11 cellular contexts compared by ENCODE assay signal in the genomic region with DNA sequence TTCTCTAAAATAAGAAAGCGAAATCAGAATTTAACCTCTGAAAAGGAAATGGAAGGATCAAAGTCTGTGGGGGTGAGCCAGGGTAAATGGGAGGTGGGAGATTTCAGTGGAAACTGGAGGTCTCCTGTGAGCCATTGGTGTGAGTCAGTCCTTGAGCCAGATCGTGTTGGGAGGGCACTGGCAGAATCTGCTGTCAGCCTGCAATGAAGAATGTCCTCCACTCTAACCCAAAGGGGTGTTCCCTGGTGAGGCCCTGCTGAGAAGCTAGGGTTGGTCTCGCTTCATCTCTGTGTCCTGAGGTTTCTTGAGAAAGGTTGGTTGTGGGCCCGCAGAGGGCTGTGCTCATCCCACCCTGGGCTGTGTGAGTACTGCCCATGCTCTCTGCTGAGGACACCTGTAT. TPM values are rescaled to one million over a fixed set of nuclear protein-coding genes. Genes with fewer than 3 reads are reported as not detected.
DNase-seq lines count a peak whose midpoint lies in the region; ATAC-seq and TF ChIP-seq lines count a peak whose summit lies in the region.
"Had no signal": no experiment of that assay in that cellular context is flagged by ENCODE, and none has a peak within 500 bp of the region (broad histone marks: within the 10 kb centered on the region; RNA-seq: fewer than 3 reads in every experiment).

No MANE protein-coding gene starts in this region.

- ATAC-seq in SK-N-SH treated with all-trans-retinoic acid at 6 μM for 48 hours (peak; percentile 37), GM19395 (IDR thresholded peaks at IDR 0.05; ENCODE audit: unreplicated experiment) (no peak), GM21529 (IDR thresholded peaks at IDR 0.05; ENCODE audit: unreplicated experiment) (no peak)

- H3K27me3 ChIP-seq in fibroblast of lung (ENCODE audit: control insufficient read depth, insufficient read depth, low read length) = no peaks in the 10 kb centered on the region

- peak overlapping the region; percentile 94 for H3K27ac ChIP-seq in fibroblast of lung (ENCODE audit: insufficient read depth, low read length)

- peaks cover 71% of the 10 kb centered on the region for H3K79me2 ChIP-seq in fibroblast of lung (ENCODE audit: control insufficient read depth, insufficient read depth, low read length)

- H2AFZ ChIP-seq in fibroblast of lung (ENCODE audit: low read length) = no peak overlapping the region

- no peak for TF ChIP-seq CTCF in fibroblast of lung (conservative IDR thresholded peaks at IDR 0.05 in 1 of 2, IDR thresholded peaks at IDR 0.05 in 1 of 2; ENCODE audit: low read depth in 1 of 2, low read length in 2 of 2)
- TF ChIP-seq CTCF in retinal pigment epithelial cell (conservative IDR thresholded peaks at IDR 0.05; ENCODE audit: low read depth, low read length) = no peak

- H3K4me2 ChIP-seq in fibroblast of lung (ENCODE audit: extremely low read depth, insufficient read depth, low read length) = peak overlapping the region; percentile 99

- H3K4me1 ChIP-seq in fibroblast of lung (ENCODE audit: control insufficient read depth, extremely low read depth, insufficient read depth, low read length) = peaks cover 18% of the 10 kb centered on the region

- DNase-seq in GM03348 (ENCODE audit: low spot score) (peak; percentile 61), fibroblast of lung (ENCODE audit: low read depth in 2 of 2) (peak; percentile 56 to 72), retinal pigment epithelial cell (ENCODE audit: low read depth) (no peak), GF-D8 (lab: John Stamatoyannopoulos, UW) (no peak), NCI-H2081 (lab: John Stamatoyannopoulos, UW) (no peak)
- DNase-seq: activated T-cell treated with anti-CD3 and anti-CD28 coated beads for 4 hours, NCI-H446, T-helper 1 cell had no signal

- H3K9me3 ChIP-seq in fibroblast of lung (ENCODE audit: control insufficient read depth, insufficient read depth, low read depth, low read length) = no peaks in the 10 kb centered on the region

- H4K20me1 ChIP-seq in fibroblast of lung (ENCODE audit: control insufficient read depth, extremely low read depth, insufficient read depth, low read length) = peaks cover 5% of the 10 kb centered on the region

- H3K9ac ChIP-seq in fibroblast of lung (ENCODE audit: insufficient read depth, low read length) = no peak overlapping the region

- peak overlapping the region; percentile 93 to 99 (median 94) for H3K4me3 ChIP-seq in fibroblast of lung (replicated peaks in 1 of 4; ENCODE audit: control extremely low read depth in 1 of 4, insufficient read depth in 1 of 4, low read depth in 3 of 4, low read length in 4 of 4)
- H3K4me3 ChIP-seq in retinal pigment epithelial cell (ENCODE audit: low read length) = peak overlapping the region; percentile 86

- H3K36me3 ChIP-seq in fibroblast of lung (ENCODE audit: control insufficient read depth, insufficient read depth, low read length) = peaks cover 2% of the 10 kb centered on the region

TF ChIP-seq in SK-N-SH treated with all-trans-retinoic acid at 6 μM for 48 hours, 23 proteins besides CTCF, POLR2A, EP300 and RAD21:
- TF ChIP-seq TOX (CRISPR knock-in tag; IDR thresholded peaks at IDR 0.05; ENCODE audit: borderline replicate concordance) (no peak), RARB (CRISPR knock-in tag; IDR thresholded peaks at IDR 0.05) (no peak), GLIS3 (CRISPR knock-in tag; IDR thresholded peaks at IDR 0.05) (no peak), OSR1 (CRISPR knock-in tag; IDR thresholded peaks at IDR 0.05) (no peak), ISL1 (CRISPR knock-in tag; IDR thresholded peaks at IDR 0.05) (no peak), ZC3H10 (CRISPR knock-in tag; IDR thresholded peaks at IDR 0.05) (no peak)
- TF ChIP-seq, protein P1, sequence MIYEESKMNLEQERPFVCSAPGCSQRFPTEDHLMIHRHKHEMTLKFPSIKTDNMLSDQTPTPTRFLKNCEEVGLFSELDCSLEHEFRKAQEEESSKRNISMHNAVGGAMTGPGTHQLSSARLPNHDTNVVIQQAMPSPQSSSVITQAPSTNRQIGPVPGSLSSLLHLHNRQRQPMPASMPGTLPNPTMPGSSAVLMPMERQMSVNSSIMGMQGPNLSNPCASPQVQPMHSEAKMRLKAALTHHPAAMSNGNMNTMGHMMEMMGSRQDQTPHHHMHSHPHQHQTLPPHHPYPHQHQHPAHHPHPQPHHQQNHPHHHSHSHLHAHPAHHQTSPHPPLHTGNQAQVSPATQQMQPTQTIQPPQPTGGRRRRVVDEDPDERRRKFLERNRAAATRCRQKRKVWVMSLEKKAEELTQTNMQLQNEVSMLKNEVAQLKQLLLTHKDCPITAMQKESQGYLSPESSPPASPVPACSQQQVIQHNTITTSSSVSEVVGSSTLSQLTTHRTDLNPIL (CRISPR knock-in tag; IDR thresholded peaks at IDR 0.05; ENCODE audit: low read depth) = no peak
- TF ChIP-seq, protein P2, sequence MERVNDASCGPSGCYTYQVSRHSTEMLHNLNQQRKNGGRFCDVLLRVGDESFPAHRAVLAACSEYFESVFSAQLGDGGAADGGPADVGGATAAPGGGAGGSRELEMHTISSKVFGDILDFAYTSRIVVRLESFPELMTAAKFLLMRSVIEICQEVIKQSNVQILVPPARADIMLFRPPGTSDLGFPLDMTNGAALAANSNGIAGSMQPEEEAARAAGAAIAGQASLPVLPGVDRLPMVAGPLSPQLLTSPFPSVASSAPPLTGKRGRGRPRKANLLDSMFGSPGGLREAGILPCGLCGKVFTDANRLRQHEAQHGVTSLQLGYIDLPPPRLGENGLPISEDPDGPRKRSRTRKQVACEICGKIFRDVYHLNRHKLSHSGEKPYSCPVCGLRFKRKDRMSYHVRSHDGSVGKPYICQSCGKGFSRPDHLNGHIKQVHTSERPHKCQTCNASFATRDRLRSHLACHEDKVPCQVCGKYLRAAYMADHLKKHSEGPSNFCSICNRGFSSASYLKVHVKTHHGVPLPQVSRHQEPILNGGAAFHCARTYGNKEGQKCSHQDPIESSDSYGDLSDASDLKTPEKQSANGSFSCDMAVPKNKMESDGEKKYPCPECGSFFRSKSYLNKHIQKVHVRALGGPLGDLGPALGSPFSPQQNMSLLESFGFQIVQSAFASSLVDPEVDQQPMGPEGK (CRISPR knock-in tag; IDR thresholded peaks at IDR 0.05; ENCODE audit: borderline replicate concordance) = no peak

RNA-seq across cellular contexts. Expression of a gene that starts 2.4 kb away (rescaled TPM):
- total RNA-seq in fibroblast of lung = 1,004 and 1,312 TPM in 2 replicates
- polyA plus RNA-seq in fibroblast of lung = 799 and 884 TPM in 2 replicates
- polyA plus RNA-seq in fibroblast of lung (2012) = 976 and 994 TPM in 2 replicates
- polyA minus RNA-seq in fibroblast of lung (ENCODE audit: low replicate concordance) = 581 and 622 TPM in 2 replicates

Comparison
In these comparisons a context has a peak if more than half of its experiments do, and no peak if none do; other contexts are left out.
1. DNase-seq: peak in GM03348 (single experiment) and fibroblast of lung (2 of 2); none in retinal pigment epithelial cell (single experiment), GF-D8 (single experiment) and NCI-H2081 (0 of 2).